Comparison of ENCODE assay signal across 8 cellular contexts in the genomic region with DNA sequence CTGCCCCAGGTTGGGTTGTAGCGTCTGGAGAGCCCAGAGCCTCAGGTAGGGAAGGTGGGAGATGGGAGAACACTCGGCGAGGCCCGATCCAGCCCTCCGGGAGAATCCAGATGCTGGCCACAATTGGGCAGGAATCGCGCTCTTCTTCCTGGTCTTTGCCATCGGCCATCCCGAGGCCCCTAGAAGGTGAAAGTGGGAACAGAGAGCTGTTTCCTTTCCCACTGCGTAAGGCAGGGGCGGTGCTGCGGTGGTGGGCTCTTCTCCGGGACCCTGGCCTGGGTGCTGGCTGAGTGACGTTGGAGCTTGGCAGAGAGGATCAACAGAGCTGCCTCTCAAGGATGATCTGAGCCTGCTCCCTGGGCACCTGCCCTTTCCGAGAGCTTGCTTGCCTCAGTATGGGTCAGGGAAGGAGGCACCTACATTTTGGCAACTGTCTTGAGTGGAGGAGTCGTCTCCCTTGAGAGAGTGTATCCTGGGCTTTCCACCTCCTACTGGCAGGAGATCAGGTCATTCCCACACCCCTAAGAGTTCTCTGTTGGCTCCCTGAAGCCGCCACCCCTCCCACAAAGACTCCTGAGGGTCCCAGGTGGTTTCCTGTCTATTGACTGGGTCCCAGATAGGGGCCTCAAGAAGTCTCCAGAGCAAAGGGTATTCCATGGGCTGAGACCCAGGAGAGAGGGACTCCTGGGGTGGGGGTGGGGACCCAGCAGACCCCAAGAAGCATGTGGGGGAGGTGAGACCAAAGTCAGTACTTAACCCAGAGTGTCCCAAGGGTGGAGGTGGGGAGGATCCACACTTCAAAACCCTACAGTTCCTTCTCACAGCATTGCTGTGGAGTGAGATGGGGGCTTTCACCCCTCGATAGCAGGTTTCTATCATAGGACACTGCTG. TPM values are rescaled to one million over a fixed set of nuclear protein-coding genes. Genes with fewer than 3 reads are reported as not detected.
DNase-seq lines count a peak whose midpoint lies in the region; ATAC-seq and TF ChIP-seq lines count a peak whose summit lies in the region.

No MANE protein-coding gene starts in this region.

- H3K9me3 ChIP-seq in BLaER1 (no peaks in the 10 kb centered on the region), MG63 (no peaks in the 10 kb centered on the region), muscle layer of duodenum (ENCODE audit: control insufficient read depth in 1 of 2, low read length in 2 of 2) (no peaks in the 10 kb centered on the region)

- H4K20me1 ChIP-seq in BLaER1, result peaks cover 64% of the 10 kb centered on the region

- H3K36me3 ChIP-seq in BLaER1, result peaks cover 28% of the 10 kb centered on the region
- H3K36me3 ChIP-seq in MG63, result peaks cover 28% of the 10 kb centered on the region
- H3K36me3 ChIP-seq in muscle layer of duodenum (ENCODE audit: control insufficient read depth in 1 of 2, insufficient read depth in 2 of 2, low read length in 2 of 2), result peaks cover 21 to 23% of the 10 kb centered on the region in 2 donors

- H3K27me3 ChIP-seq in BLaER1 (no peaks in the 10 kb centered on the region; the same call in 1 of the 2 replicates), MG63 (no peaks in the 10 kb centered on the region), muscle layer of duodenum (ENCODE audit: low read depth, low read length) (no peaks in the 10 kb centered on the region)

- DNase-seq in MG63 (no peak), choroid plexus epithelial cell (ENCODE audit: low read depth) (peak; percentile 18), occipital lobe (lab: John Stamatoyannopoulos, UW) (no peak), DMS114 treated with DMSO at 0.1 percent for 48 hours (lab: John Stamatoyannopoulos, UW; ENCODE audit: unreplicated experiment) (no peak)
- DNase-seq in activated CD4-positive, alpha-beta T cell treated with anti-CD3 and anti-CD28 coated beads for 4 hours, result no peak

- peak overlapping the region; percentile 94 for H3K9ac ChIP-seq in BLaER1

- no peak for ATAC-seq in HG03097 (IDR thresholded peaks at IDR 0.05; ENCODE audit: low FRiP score, unreplicated experiment)

- H3K4me1 ChIP-seq in BLaER1 (peaks cover 69% of the 10 kb centered on the region), muscle layer of duodenum (ENCODE audit: control insufficient read depth in 1 of 2, insufficient read depth in 2 of 2, low read length in 2 of 2) (peaks cover 26 to 38% of the 10 kb centered on the region in 2 donors)

- TF ChIP-seq CTCF in choroid plexus epithelial cell (conservative IDR thresholded peaks at IDR 0.05; ENCODE audit: low read depth, low read length), result no peak

- H3K4me2 ChIP-seq in BLaER1, result peak overlapping the region; percentile 98

- H3K27ac ChIP-seq in BLaER1 (peak overlapping the region; percentile 92), muscle layer of duodenum (ENCODE audit: low read length) (peak overlapping the region; percentile 85)

- peak overlapping the region; percentile 81 for H3K4me3 ChIP-seq in BLaER1
- H3K4me3 ChIP-seq in MG63, result peak overlapping the region; percentile 96
- H3K4me3 ChIP-seq in choroid plexus epithelial cell (ENCODE audit: low read depth, low read length), result peak overlapping the region; percentile 81
- peak overlapping the region; percentile 76 to 81 for H3K4me3 ChIP-seq in muscle layer of duodenum (ENCODE audit: low read depth in 1 of 2, low read length in 2 of 2)

RNA-seq across cellular contexts. Expression of a gene that starts 1.6 kb away (rescaled TPM):
- total RNA-seq in MG63 (2014; rRNA removed; shearing (Covaris generic); ENCODE audit: low replicate concordance), result 1.8 and 2.8 TPM in 2 replicates
- total RNA-seq in occipital lobe, result 0.31 TPM

RNA-seq across cellular contexts. Expression of a gene that starts 54.9 kb away (rescaled TPM):
- total RNA-seq in MG63 (2014; rRNA removed; shearing (Covaris generic); ENCODE audit: low replicate concordance), result 0.22 TPM in 1 of 2 replicates, not detected in the other
- total RNA-seq in occipital lobe, result not detected
